ENCODE assay signal across 13 cellular contexts in the genomic region with DNA sequence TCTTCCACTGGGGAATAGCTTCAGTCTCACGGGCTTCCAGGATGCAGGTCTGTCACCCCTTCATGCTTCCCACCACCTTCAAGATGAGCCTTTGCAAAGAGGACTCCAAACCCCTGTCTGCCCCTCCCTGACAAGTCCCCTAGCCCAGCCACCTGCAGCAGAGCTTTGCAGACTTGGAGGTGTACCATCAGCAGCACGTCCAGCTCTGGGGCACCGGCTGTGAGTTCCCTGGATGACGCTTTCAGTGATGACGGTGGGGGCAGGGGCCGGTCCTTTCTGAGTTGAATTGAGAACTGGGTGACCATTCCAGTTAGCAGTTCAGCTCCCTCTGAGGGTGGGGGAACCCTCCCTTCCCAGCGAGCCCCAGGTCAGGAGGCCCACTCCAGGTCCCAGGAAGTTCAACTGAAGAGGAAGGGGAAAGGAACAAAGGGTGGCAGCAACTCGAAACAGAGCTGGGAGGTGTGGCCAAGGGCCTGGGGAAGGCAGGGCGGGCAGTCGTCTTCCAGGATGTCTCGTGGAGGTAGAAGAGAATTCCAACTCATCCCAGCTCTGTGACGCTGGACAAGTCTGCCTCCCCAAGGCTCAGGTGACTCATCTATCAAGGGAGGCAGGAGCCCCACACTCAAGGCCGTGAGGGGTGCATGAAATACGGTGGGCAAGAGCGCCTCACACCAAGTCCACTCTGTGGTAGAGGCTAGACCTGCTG.
DNase-seq lines count a peak whose midpoint lies in the region; ATAC-seq and TF ChIP-seq lines count a peak whose summit lies in the region.
"Had no signal": no experiment of that assay in that cellular context is flagged by ENCODE, and none has a peak within 500 bp of the region (broad histone marks: within the 10 kb centered on the region; RNA-seq: fewer than 3 reads in every experiment).

No MANE protein-coding gene starts in this region.

- H3K36me3 Mint-ChIP-seq in progenitor cell of endocrine pancreas (ENCODE audit: insufficient read depth): no peaks in the 10 kb centered on the region
- H3K36me3 Mint-ChIP-seq: CD8-positive, alpha-beta T cell had no signal

- no peaks in the 10 kb centered on the region for H3K36me3 ChIP-seq in PC-9 (ENCODE audit: low read depth)
- H3K36me3 ChIP-seq: sigmoid colon had no signal

- peaks cover 4% of the 10 kb centered on the region for H3K4me1 Mint-ChIP-seq in progenitor cell of endocrine pancreas (ENCODE audit: low read depth)

- H3K4me2 ChIP-seq in PC-9: no peak overlapping the region

- no peaks in the 10 kb centered on the region for H3K27me3 ChIP-seq in PC-9 (ENCODE audit: insufficient read depth, low read depth)

- no peaks in the 10 kb centered on the region for H3K79me2 ChIP-seq in PC-9 (ENCODE audit: low read depth)

- TSS peak; percentile 49 for BruUV-seq in PC-9 (replicated peaks; lab: Mats Ljungman, UMichigan)

- H3K27ac Mint-ChIP-seq in progenitor cell of endocrine pancreas: peak overlapping the region; percentile 76
- H3K27ac Mint-ChIP-seq: activated naive CD4-positive, alpha-beta T cell treated with anti-CD3 and anti-CD28 coated beads for 36 hours; CD8-positive, alpha-beta T cell had no signal

- H3K4me1 ChIP-seq in PC-9 (replicated peaks; ENCODE audit: insufficient read depth): no peaks in the 10 kb centered on the region

- no peaks in the 10 kb centered on the region for H3K9me3 Mint-ChIP-seq in progenitor cell of endocrine pancreas (ENCODE audit: low read depth)
- H3K9me3 Mint-ChIP-seq: activated naive CD4-positive, alpha-beta T cell treated with anti-CD3 and anti-CD28 coated beads for 36 hours; CD8-positive, alpha-beta T cell had no signal

- ATAC-seq in GM19035 (IDR thresholded peaks at IDR 0.05; ENCODE audit: unreplicated experiment): no peak
- ATAC-seq: CD8-positive, alpha-beta T cell had no signal

- DNase-seq in ELR (ENCODE audit: low read depth) (peak; percentile 50), PC-9 (peak in 1 of 2 experiments; percentile 51), glomerular visceral epithelial cell (ENCODE audit: extremely low spot score) (peak; percentile 33), progenitor cell of endocrine pancreas (ENCODE audit: low spot score, unreplicated experiment) (no peak), GM19238 (ENCODE audit: insufficient read length, low spot score) (no peak), Kasumi-1 (lab: John Stamatoyannopoulos, UW) (no peak)
- DNase-seq: activated CD8-positive, alpha-beta memory T cell treated with anti-CD3 and anti-CD28 coated beads for 24 hours; activated naive CD4-positive, alpha-beta T cell treated with anti-CD3 and anti-CD28 coated beads for 36 hours; CD8-positive, alpha-beta T cell; MM.1S; NCI-H345; sigmoid colon had no signal

- peak overlapping the region; percentile 44 for H3K4me3 Mint-ChIP-seq in progenitor cell of endocrine pancreas (ENCODE audit: low read depth)
- H3K4me3 Mint-ChIP-seq: activated naive CD4-positive, alpha-beta T cell treated with anti-CD3 and anti-CD28 coated beads for 36 hours; CD8-positive, alpha-beta T cell had no signal

- no peak overlapping the region for H2AFZ ChIP-seq in PC-9

- no peak overlapping the region for H3K4me3 ChIP-seq in PC-9
- H3K4me3 ChIP-seq: sigmoid colon had no signal

- H3K9me3 ChIP-seq in PC-9 (ENCODE audit: insufficient read depth, low read depth): no peaks in the 10 kb centered on the region
- H3K9me3 ChIP-seq: sigmoid colon had no signal

- CTCF ChIA-PET in PC-9 (lab: Charles Lee): interaction anchor here (0.6 to 1.6 kb wide), 2 partner anchors 39 to 153 kb away, joined by 3 to 6 read pairs; no protein-coding TSS in a partner anchor

- POLR2A ChIA-PET in PC-9 (lab: Charles Lee; ENCODE audit: unreplicated experiment): interaction anchor here (0.5 to 0.6 kb wide), 7 partner anchors 134 to 449 kb away, joined by 3 to 6 read pairs (median 4); a partner anchor contains a TSS

- no peak for TF ChIP-seq CTCF in PC-9 (conservative IDR thresholded peaks at IDR 0.05)
- no peak for TF ChIP-seq CTCF in progenitor cell of endocrine pancreas (IDR thresholded peaks at IDR 0.05; ENCODE audit: unreplicated experiment)

- intact Hi-C loops in PC-9 (cut with micrococcal nuclease; ENCODE audit: unreplicated experiment): no loop called here

- peaks cover 8% of the 10 kb centered on the region for H3F3A ChIP-seq in PC-9 (ENCODE audit: insufficient read depth, low read depth)

- H3K27ac ChIP-seq in PC-9: no peak overlapping the region
- H3K27ac ChIP-seq: sigmoid colon had no signal

- no peaks in the 10 kb centered on the region for H3K9me2 ChIP-seq in PC-9 (ENCODE audit: insufficient read depth)

- H4K20me1 ChIP-seq in PC-9 (ENCODE audit: insufficient read depth): no peaks in the 10 kb centered on the region

- H3K27me3 Mint-ChIP-seq in progenitor cell of endocrine pancreas: peaks cover 4% of the 10 kb centered on the region

Comparison
In these comparisons a context has a peak if more than half of its experiments do, and no peak if none do; other contexts are left out.
1. DNase-seq: peak in ELR (single experiment) and glomerular visceral epithelial cell (single experiment); none in progenitor cell of endocrine pancreas (single experiment), GM19238 (single experiment) and Kasumi-1 (0 of 2).